In the genomic region with DNA sequence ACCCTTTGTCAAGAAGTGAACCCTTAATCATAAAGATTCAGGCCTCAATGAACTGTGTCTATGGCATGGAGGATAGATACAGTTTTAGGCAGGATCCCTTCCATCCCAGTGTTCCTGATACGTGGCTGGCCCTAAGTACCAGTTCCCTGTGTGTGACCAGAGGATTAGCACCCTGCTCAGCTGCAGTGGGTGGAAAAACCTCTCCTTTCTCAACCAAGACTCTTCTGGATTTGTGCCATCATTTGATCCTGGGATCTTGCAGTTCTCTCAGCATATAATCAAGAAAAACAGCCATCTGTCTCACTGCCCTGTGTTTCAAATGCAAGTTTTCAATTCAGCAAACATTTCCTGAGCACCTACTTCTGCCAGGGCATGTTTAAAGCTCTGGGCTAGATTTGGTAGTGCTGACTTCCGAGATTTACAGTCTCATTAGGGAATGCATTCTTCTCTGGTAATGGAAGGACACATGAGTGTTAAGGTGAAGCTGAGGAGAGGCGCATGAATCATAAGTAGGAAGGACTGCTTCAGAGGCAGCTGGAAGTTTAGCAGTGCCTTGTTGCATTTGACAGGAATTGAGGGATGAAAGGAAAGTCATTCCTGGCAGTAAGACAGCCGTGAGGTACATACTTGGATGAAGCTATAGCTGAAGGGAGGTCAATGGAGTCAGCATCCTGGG, we compare ENCODE assay signal across 22 cellular contexts.
DNase-seq lines count a peak whose midpoint lies in the region; ATAC-seq, FAIRE-seq and TF ChIP-seq lines count a peak whose summit lies in the region.
"Had no signal": no experiment of that assay in that cellular context is flagged by ENCODE, and none has a peak within 500 bp of the region (broad histone marks: within the 10 kb centered on the region; RNA-seq: fewer than 3 reads in every experiment).

No MANE protein-coding gene starts in this region.

- intact Hi-C loops in PC-3 (cut with micrococcal nuclease) (loop anchor here (2.0 to 10.0 kb wide), 2 partner anchors 19 to 55 kb away; no protein-coding TSS in a partner anchor), endothelial cell of umbilical vein (cut with micrococcal nuclease) (loop anchor here (5.0 kb wide), 1 partner anchor 343 kb away; no protein-coding TSS in a partner anchor), transverse colon (cut with DNase I; ENCODE audit: low total_unique reads) (no loop called here), pancreas (cut with DNase I) (no loop called here)

- no peak for FAIRE-seq in endothelial cell of umbilical vein (lab: Jason Lieb, UNC)
- FAIRE-seq in pancreas (lab: Jason Lieb, UNC): no peak
- FAIRE-seq: kidney had no signal

- H3K9me3 ChIP-seq in PC-3 (ENCODE audit: low read length): no peaks in the 10 kb centered on the region
- no peaks in the 10 kb centered on the region for H3K9me3 ChIP-seq in endothelial cell of umbilical vein (replicated peaks; ENCODE audit: control insufficient read depth, insufficient read depth, low read length)
- H3K9me3 ChIP-seq in transverse colon: no peaks in the 10 kb centered on the region
- H3K9me3 ChIP-seq in pancreas: no peaks in the 10 kb centered on the region
- H3K9me3 ChIP-seq: adrenal gland, BLaER1, neutrophil, suprapubic skin had no signal

- H3K79me2 ChIP-seq in PC-3 (ENCODE audit: low read length): peaks cover 20% of the 10 kb centered on the region
- no peaks in the 10 kb centered on the region for H3K79me2 ChIP-seq in endothelial cell of umbilical vein (ENCODE audit: control insufficient read depth, insufficient read depth, low read length)

- no peak overlapping the region for H3K27ac ChIP-seq in PC-3 (ENCODE audit: low read length)
- peak overlapping the region; percentile 7 for H3K27ac ChIP-seq in endothelial cell of umbilical vein (ENCODE audit: insufficient read depth, low read depth, low read length)
- no peak overlapping the region for H3K27ac ChIP-seq in transverse colon
- H3K27ac ChIP-seq in pancreas: no peak overlapping the region
- H3K27ac ChIP-seq: adrenal gland, BLaER1, neutrophil, suprapubic skin had no signal

- H3K9me1 ChIP-seq in endothelial cell of umbilical vein (replicated peaks; ENCODE audit: control insufficient read depth, extremely low read depth, insufficient read depth, low read length): no peaks in the 10 kb centered on the region

- dilution Hi-C loops in endothelial cell of umbilical vein (cut with MboI; ENCODE audit: extremely low pct_ligation_motif_present, low sequenced_read_pairs): no loop called here

- POLR2A ChIA-PET in PC-3 (lab: Charles Lee; ENCODE audit: unreplicated experiment) (no interaction called here), endothelial cell of umbilical vein (lab: Charles Lee) (interaction anchor here (0.6 to 0.8 kb wide), 2 partner anchors 20 to 272 kb away, joined by 3 read pairs; no protein-coding TSS in a partner anchor)

- no peak for TF ChIP-seq CTCF in PC-3 (conservative IDR thresholded peaks at IDR 0.05; ENCODE audit: low read depth, low read length)
- no peak for TF ChIP-seq CTCF in endothelial cell of umbilical vein (IDR thresholded peaks at IDR 0.05; ENCODE audit: extremely low read depth in 1 of 2, insufficient read depth in 1 of 2, low read depth in 1 of 2, low read length in 2 of 2)
- TF ChIP-seq CTCF in transverse colon (IDR thresholded peaks at IDR 0.05): no peak
- no peak for TF ChIP-seq CTCF in pancreas (IDR thresholded peaks at IDR 0.05)

- no peak overlapping the region for H2AFZ ChIP-seq in PC-3 (ENCODE audit: low read length)
- peak overlapping the region; percentile 9 for H2AFZ ChIP-seq in endothelial cell of umbilical vein (ENCODE audit: low read depth, low read length)

- H3F3A ChIP-seq in PC-3 (ENCODE audit: low read length, unreplicated experiment): no peaks in the 10 kb centered on the region

- TF ChIP-seq EP300 in transverse colon (IDR thresholded peaks at IDR 0.05; ENCODE audit: low read depth): no peak

- CTCF ChIA-PET in PC-3 (lab: Charles Lee) (interaction anchor here (0.6 kb wide), 1 partner anchor 58 kb away, joined by 3 read pairs; no protein-coding TSS in a partner anchor), endothelial cell of umbilical vein (lab: Charles Lee) (interaction anchor here (1.2 to 3.2 kb wide), 10 partner anchors 14 to 272 kb away, joined by 3 to 15 read pairs (median 5); no protein-coding TSS in a partner anchor)

- TF ChIP-seq POLR2A in endothelial cell of umbilical vein (IDR thresholded peaks at IDR 0.05; ENCODE audit: low read depth, low read length): no peak
- TF ChIP-seq POLR2A in transverse colon (IDR thresholded peaks at IDR 0.05): no peak

- H4K20me1 ChIP-seq in PC-3 (ENCODE audit: low read length) (0 out of 2 replicates have a peak, but pooled peaks cover 8% of the 10 kb centered on the region), endothelial cell of umbilical vein (replicated peaks; ENCODE audit: control insufficient read depth, extremely low read depth, insufficient read depth, low read length) (no peaks in the 10 kb centered on the region)
- H4K20me1 ChIP-seq: BLaER1 had no signal

- ATAC-seq in PC-3: no peak
- no peak for ATAC-seq in GM18873 (IDR thresholded peaks at IDR 0.05; ENCODE audit: low FRiP score, unreplicated experiment)
- no peak for ATAC-seq in HG02885 (IDR thresholded peaks at IDR 0.05; ENCODE audit: poor library complexity, unreplicated experiment)
- ATAC-seq in pancreas: no peak

- H3K36me3 ChIP-seq in PC-3 (ENCODE audit: low read depth, low read length) (no peaks in the 10 kb centered on the region), endothelial cell of umbilical vein (ENCODE audit: control insufficient read depth in 2 of 2, extremely low read depth in 1 of 2, insufficient read depth in 2 of 2, low read length in 2 of 2) (no peaks in the 10 kb centered on the region), transverse colon (no peaks in the 10 kb centered on the region), pancreas (no peaks in the 10 kb centered on the region)
- H3K36me3 ChIP-seq: adrenal gland, BLaER1, neutrophil, suprapubic skin had no signal

- H3K4me2 ChIP-seq in PC-3 (ENCODE audit: low read length) (0 out of 2 replicates have a peak overlapping the region, but pooled peaks have one; percentile 37), endothelial cell of umbilical vein (ENCODE audit: insufficient read depth, low read length) (no peak overlapping the region)
- H3K4me2 ChIP-seq: BLaER1 had no signal

- H3K4me1 ChIP-seq in PC-3 (ENCODE audit: insufficient read depth, low read length): peaks cover 28% of the 10 kb centered on the region
- H3K4me1 ChIP-seq in endothelial cell of umbilical vein (ENCODE audit: control insufficient read depth, extremely low read depth, insufficient read depth, low read length): peaks cover 28% of the 10 kb centered on the region
- H3K4me1 ChIP-seq in transverse colon: no peaks in the 10 kb centered on the region
- peaks cover 0 to 7% (median 0%) of the 10 kb centered on the region in 3 donors for H3K4me1 ChIP-seq in pancreas
- H3K4me1 ChIP-seq: suprapubic skin had no signal

- H3K9ac ChIP-seq in PC-3 (ENCODE audit: low read length) (no peak overlapping the region), endothelial cell of umbilical vein (replicated peaks; ENCODE audit: extremely low read depth, insufficient read depth, low read length) (no peak overlapping the region)
- H3K9ac ChIP-seq: BLaER1 had no signal

- DNase-seq in ELR (ENCODE audit: low read depth) (peak; percentile 77), PC-3 (peak; percentile 48), endothelial cell of umbilical vein (ENCODE audit: low read depth, low spot score) (peak; percentile 54), pons (ENCODE audit: low spot score) (peak; percentile 34), transverse colon (no peak), pancreas (no peak)
- DNase-seq: activated B cell treated with CpG ODN at 0.5 μM for 24 hours; DMS153; head of caudate nucleus; kidney; NCI-H1417 treated with DMSO at 0.1 percent for 48 hours; NCI-H2227 treated with DMSO at 0.1 percent for 48 hours; SIG-M5; stimulated activated CD4-positive, alpha-beta T cell treated with anti-CD3 and anti-CD28 coated beads, Interleukin-4, amount 100 ng/mL, for 1 hour; stimulated activated CD8-positive, alpha-beta memory T cell treated with anti-CD3 and anti-CD28 coated beads, Interleukin-4, amount 100 ng/mL, for 48 hours; T-helper 2 cell had no signal

- BruUV-seq in PC-3 (replicated peaks; lab: Mats Ljungman, UMichigan): no TSS peak
- no TSS peak for BruUV-seq in endothelial cell of umbilical vein (replicated peaks; lab: Mats Ljungman, UMichigan)

- in situ Hi-C loops in transverse colon (cut with MboI; ENCODE audit: low pct_ligation_motif_present in 1 of 4, low pct_unique_long_range_greater_than_20kb in 1 of 4, low sequenced_read_pairs in 3 of 4): no loop called here

- H3K9me2 ChIP-seq in PC-3 (replicated peaks; ENCODE audit: low read length): no peaks in the 10 kb centered on the region

- no peak overlapping the region for H3K4me3 ChIP-seq in PC-3 (ENCODE audit: low read length)
- no peak overlapping the region for H3K4me3 ChIP-seq in endothelial cell of umbilical vein (replicated peaks in 1 of 3; ENCODE audit: insufficient read depth in 1 of 3, low read depth in 1 of 3, low read length in 3 of 3)
- no peak overlapping the region for H3K4me3 ChIP-seq in transverse colon
- no peak overlapping the region for H3K4me3 ChIP-seq in pancreas
- H3K4me3 ChIP-seq: adrenal gland, BLaER1, suprapubic skin had no signal

- no peaks in the 10 kb centered on the region for H3K27me3 ChIP-seq in PC-3 (ENCODE audit: low read length)
- H3K27me3 ChIP-seq in endothelial cell of umbilical vein (ENCODE audit: control insufficient read depth in 2 of 2, insufficient read depth in 2 of 2, low read length in 2 of 2): no peaks in the 10 kb centered on the region
- H3K27me3 ChIP-seq in transverse colon: no peaks in the 10 kb centered on the region
- no peaks in the 10 kb centered on the region for H3K27me3 ChIP-seq in pancreas
- H3K27me3 ChIP-seq: adrenal gland, BLaER1, neutrophil, suprapubic skin had no signal

- 69 to 71% methylated on average over 3 to 4 of the region's 4 CpGs for WGBS in transverse colon (ENCODE audit: low coverage in 1 of 2), 2 donors
- WGBS in pancreas, 2 donors: 79 to 84% methylated on average over 4 of the region's 4 CpGs

TF ChIP-seq in endothelial cell of umbilical vein, 7 proteins besides CTCF, POLR2A, EP300 and RAD21:
- no peak for TF ChIP-seq EZH2 (IDR thresholded peaks at IDR 0.05; ENCODE audit: borderline replicate concordance, low read depth, low read length, severe bottlenecking)
- TF ChIP-seq FOS (IDR thresholded peaks at IDR 0.05; ENCODE audit: borderline replicate concordance, insufficient read depth, low read length): peak; percentile 34
- peak; percentile 9 for TF ChIP-seq GATA2 (IDR thresholded peaks at IDR 0.05; ENCODE audit: insufficient read depth, insufficient read length, low read depth, low read length)
TF ChIP-seq in endothelial cell of umbilical vein: peak in this region for 2.

Comparison
In these comparisons a context has a peak if more than half of its experiments do, and no peak if none do; other contexts are left out.
1. DNase-seq: peak in ELR (single experiment), PC-3 (single experiment), endothelial cell of umbilical vein (single experiment) and pons (single experiment); none in transverse colon (single experiment) and pancreas (0 of 6).
2. intact Hi-C loops: an anchor here in PC-3 (2.0 to 10.0 kb wide) and endothelial cell of umbilical vein (5.0 kb wide); none called in transverse colon and pancreas.